In the genomic region with DNA sequence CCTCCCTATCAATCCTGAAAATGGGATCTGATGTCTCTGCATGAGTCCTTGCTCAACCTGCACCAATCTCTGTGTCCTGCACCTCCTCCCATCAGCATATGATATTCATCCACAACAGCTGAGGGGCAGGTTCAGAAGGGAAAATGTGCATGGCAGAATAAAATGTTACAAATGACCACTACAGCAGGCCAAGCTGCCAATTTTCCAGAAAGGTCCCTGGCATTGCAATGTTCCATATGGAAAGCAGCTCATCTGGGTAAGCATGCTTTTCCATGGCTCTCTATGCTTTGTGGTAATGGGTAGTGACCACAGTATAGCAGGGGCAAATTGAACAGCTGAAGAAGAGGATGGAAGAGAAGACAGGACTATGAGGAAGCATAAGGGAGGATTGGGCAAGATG, we compare ENCODE assay signal across 26 cellular contexts.
"Had no signal": no experiment of that assay in that cellular context is flagged by ENCODE, and none has a peak within 500 bp of the region (broad histone marks: within the 10 kb centered on the region; RNA-seq: fewer than 3 reads in every experiment).

No MANE protein-coding gene starts in this region.

- DNase-seq: activated effector memory CD4-positive, alpha-beta T cell treated with anti-CD3 and anti-CD28 coated beads, Interleukin-2, amount 50 U/mL, for 16 hours; activated effector memory CD4-positive, alpha-beta T cell treated with Interleukin-2 at 50 U/mL for 16 hours; activated gamma-delta T cell; activated gamma-delta T cell treated with Interleukin-2 at 50 U/mL for 16 hours; activated naive CD4-positive, alpha-beta T cell; activated naive CD4-positive, alpha-beta T cell treated with anti-CD3 and anti-CD28 coated beads for 36 hours; activated naive CD4-positive, alpha-beta T cell treated with anti-CD3 and anti-CD28 coated beads, Interleukin-2, amount 10 ng/mL, durations not matched to agents 7 days and 5 days; activated naive CD4-positive, alpha-beta T cell treated with anti-CD3 and anti-CD28 coated beads, Interleukin-2, amount 50 U/mL, for 16 hours; activated naive CD4-positive, alpha-beta T cell treated with Interleukin-2 at 50 U/mL for 16 hours; activated naive CD8-positive, alpha-beta T cell treated with anti-CD3 and anti-CD28 coated beads for 36 hours; activated naive CD8-positive, alpha-beta T cell treated with anti-CD3 and anti-CD28 coated beads, Interleukin-2, amount 10 ng/mL, durations not matched to agents 7 days and 5 days; activated naive CD8-positive, alpha-beta T cell treated with anti-CD3 and anti-CD28 coated beads, Interleukin-2, amount 50 U/mL, for 24 hours; activated T-cell treated with anti-CD3 and anti-CD28 coated beads, Interleukin-2, amount 50 U/mL, for 1 hour; activated T-cell treated with anti-CD3 and anti-CD28 coated beads, Interleukin-2, amount 50 U/mL, for 24 hours; activated T-cell treated with anti-CD3 and anti-CD28 coated beads, Interleukin-2, amount 50 U/mL, for 4 hours; activated T-cell treated with anti-CD3 and anti-CD28 coated beads, Interleukin-2, amount 50 U/mL, for 48 hours; activated T-cell treated with anti-CD3 and anti-CD28 coated beads, Interleukin-2, amount 50 U/mL, for 72 hours; adrenal gland; amniotic stem cell; aorta; body of pancreas; brain microvascular endothelial cell; central memory CD4-positive, alpha-beta T cell had no signal

- H3K36me3 ChIP-seq: adrenal gland, ascending aorta, brain microvascular endothelial cell, breast epithelium, cardiac muscle cell had no signal

- H3K4me1 ChIP-seq: adrenal gland, ascending aorta, body of pancreas, breast epithelium had no signal

- H3K4me3 ChIP-seq: adrenal gland, ascending aorta, body of pancreas, breast epithelium, cardiac muscle cell had no signal

- H3K27me3 ChIP-seq: adrenal gland, ascending aorta, body of pancreas, brain microvascular endothelial cell, breast epithelium, cardiac muscle cell had no signal

- H3K27ac ChIP-seq: adrenal gland, ascending aorta, body of pancreas, brain microvascular endothelial cell, breast epithelium, cardiac muscle cell had no signal
